Comparison of ENCODE assay signal across 8 cellular contexts in the genomic region with DNA sequence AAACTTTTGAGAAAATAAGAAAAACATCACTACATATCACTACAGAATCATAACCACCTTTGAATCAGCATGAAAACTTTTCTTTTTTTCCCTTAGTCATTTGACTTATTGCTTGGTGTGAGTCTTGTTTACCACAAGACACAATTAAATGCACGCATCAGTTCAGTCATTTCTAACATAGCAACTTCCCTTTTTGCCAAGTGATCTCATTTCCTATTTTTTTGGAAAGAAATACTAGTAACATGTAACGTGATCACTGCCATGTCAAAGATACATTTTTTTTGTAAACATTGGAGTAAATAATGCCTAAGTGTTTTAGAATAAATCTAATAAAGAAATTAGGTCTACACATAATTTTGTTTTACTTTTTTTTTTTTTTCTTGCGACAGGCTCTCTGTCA. TPM values are rescaled to one million over a fixed set of nuclear protein-coding genes. Genes with fewer than 3 reads are reported as not detected.
DNase-seq lines count a peak whose midpoint lies in the region; ATAC-seq lines count a peak whose summit lies in the region.

No MANE protein-coding gene starts in this region.

- peaks cover 3% of the 10 kb centered on the region for H3K27me3 Mint-ChIP-seq in activated naive CD8-positive, alpha-beta T cell treated with anti-CD3 and anti-CD28 coated beads, Interleukin-2, amount 50 U/mL, for 24 hours

- no peak overlapping the region for H3K4me3 Mint-ChIP-seq in activated naive CD8-positive, alpha-beta T cell treated with anti-CD3 and anti-CD28 coated beads, Interleukin-2, amount 50 U/mL, for 24 hours

- H3K9me3 Mint-ChIP-seq in activated naive CD8-positive, alpha-beta T cell treated with anti-CD3 and anti-CD28 coated beads, Interleukin-2, amount 50 U/mL, for 24 hours = peaks cover 6% of the 10 kb centered on the region

- intact Hi-C loops in left colon (cut with DNase I, micrococcal nuclease) = no loop called here

- H3K36me3 Mint-ChIP-seq in activated naive CD8-positive, alpha-beta T cell treated with anti-CD3 and anti-CD28 coated beads, Interleukin-2, amount 50 U/mL, for 24 hours (ENCODE audit: low read depth) = no peaks in the 10 kb centered on the region

- DNase-seq in GDM1 (lab: John Stamatoyannopoulos, UW) (peak; percentile 53), dermis blood vessel endothelial cell (peak; percentile 87), left colon (no peak), glomerular visceral epithelial cell (ENCODE audit: extremely low spot score) (no peak)
- DNase-seq in activated naive CD4-positive, alpha-beta T cell treated with Interleukin-2 at 50 U/mL for 16 hours = no peak
- no peak for DNase-seq in activated naive CD8-positive, alpha-beta T cell treated with anti-CD3 and anti-CD28 coated beads, Interleukin-2, amount 50 U/mL, for 24 hours

- ATAC-seq in GM21423 (IDR thresholded peaks at IDR 0.05; ENCODE audit: unreplicated experiment) (peak; percentile 85), HG03457 (IDR thresholded peaks at IDR 0.05; ENCODE audit: unreplicated experiment) (peak; percentile 78), left colon (no peak)
- no peak for ATAC-seq in activated naive CD8-positive, alpha-beta T cell treated with anti-CD3 and anti-CD28 coated beads, Interleukin-2, amount 50 U/mL, for 24 hours

- peaks cover 3% of the 10 kb centered on the region for H3K4me1 Mint-ChIP-seq in activated naive CD8-positive, alpha-beta T cell treated with anti-CD3 and anti-CD28 coated beads, Interleukin-2, amount 50 U/mL, for 24 hours

- no peak overlapping the region for H3K27ac Mint-ChIP-seq in activated naive CD8-positive, alpha-beta T cell treated with anti-CD3 and anti-CD28 coated beads, Interleukin-2, amount 50 U/mL, for 24 hours

RNA-seq across cellular contexts. Expression of a gene that starts 5.1 kb away (rescaled TPM):
- 21.0 and 47.1 TPM in 2 replicates for total RNA-seq in dermis blood vessel endothelial cell
- 1 to 10 TPM; 1.8 to 1.9 TPM for total RNA-seq in left colon

Comparison
In these comparisons a context has a peak if more than half of its experiments do, and no peak if none do; other contexts are left out.
1. DNase-seq: peak in GDM1 (single experiment) and dermis blood vessel endothelial cell (single experiment); none in left colon (0 of 2), activated naive CD4-positive, alpha-beta T cell treated with Interleukin-2 at 50 U/mL for 16 hours (single experiment), activated naive CD8-positive, alpha-beta T cell treated with anti-CD3 and anti-CD28 coated beads, Interleukin-2, amount 50 U/mL, for 24 hours (single experiment) and glomerular visceral epithelial cell (single experiment).
2. ATAC-seq: peak in GM21423 (single experiment) and HG03457 (single experiment); none in left colon (single experiment) and activated naive CD8-positive, alpha-beta T cell treated with anti-CD3 and anti-CD28 coated beads, Interleukin-2, amount 50 U/mL, for 24 hours (single experiment).